8 cellular contexts compared by ENCODE assay signal in genomic region chr18:2847341-2848144, GRCh38. TPM values are rescaled to one million over a fixed set of nuclear protein-coding genes. Genes with fewer than 3 reads are reported as not detected.
A peak's percentile ranks its signal among the peaks of the same experiment; 100 is the strongest.
DNase-seq lines count a peak whose midpoint lies in the region; ATAC-seq and TF ChIP-seq lines count a peak whose summit lies in the region.

No MANE protein-coding gene starts in this region.

- peaks cover 4 to 7% of the 10 kb centered on the region in 2 donors for H3K4me1 ChIP-seq in neuronal stem cell (ENCODE audit: control insufficient read depth in 2 of 2, insufficient read depth in 1 of 2, low read depth in 1 of 2, low read length in 2 of 2)

- H3K4ac ChIP-seq in neuronal stem cell (ENCODE audit: low read length) = no peak overlapping the region

- H2BK120ac ChIP-seq in neuronal stem cell (ENCODE audit: low read depth, low read length) = no peak overlapping the region

- H2AFZ ChIP-seq in neuronal stem cell (ENCODE audit: low read length) = peak overlapping the region; percentile 81

- no peak overlapping the region for H2BK15ac ChIP-seq in neuronal stem cell (ENCODE audit: low read length)

- no peak overlapping the region for H3K27ac Mint-ChIP-seq in HFFc6
- no peak overlapping the region for H3K27ac Mint-ChIP-seq in activated CD8-positive, alpha-beta T cell treated with anti-CD3 and anti-CD28 coated beads, Interleukin-2, amount 10 ng/mL, durations not matched to agents 7 days and 5 days

- no peak overlapping the region for H3K14ac ChIP-seq in neuronal stem cell (ENCODE audit: low read length)

- H3K4me3 ChIP-seq in fibroblast of pulmonary artery (replicated peaks; ENCODE audit: low read depth, low read length) (peak overlapping the region; percentile 47), neuronal stem cell (ENCODE audit: low read length in 2 of 2) (peak overlapping the region; percentile 21 to 79)

- no peak overlapping the region for H3K23ac ChIP-seq in neuronal stem cell (ENCODE audit: low read depth, low read length, poor library complexity)

- H3K79me1 ChIP-seq in neuronal stem cell (ENCODE audit: low read depth, low read length) = no peaks in the 10 kb centered on the region

- no peak overlapping the region for H4K8ac ChIP-seq in neuronal stem cell (ENCODE audit: low read depth, low read length)

- no peaks in the 10 kb centered on the region for H3K9me3 ChIP-seq in neuronal stem cell (replicated peaks in 1 of 2; ENCODE audit: control insufficient read depth in 2 of 2, insufficient read depth in 1 of 2, low read depth in 1 of 2, low read length in 2 of 2)

- ATAC-seq in activated CD8-positive, alpha-beta T cell treated with anti-CD3 and anti-CD28 coated beads, Interleukin-2, amount 10 ng/mL, durations not matched to agents 7 days and 5 days = peak; percentile 71
- no peak for ATAC-seq in HG03175 (IDR thresholded peaks at IDR 0.05; ENCODE audit: unreplicated experiment)

- peaks cover 47% of the 10 kb centered on the region for H3K27me3 Mint-ChIP-seq in HFFc6 (ENCODE audit: insufficient read depth)
- H3K27me3 Mint-ChIP-seq in activated CD8-positive, alpha-beta T cell treated with anti-CD3 and anti-CD28 coated beads, Interleukin-2, amount 10 ng/mL, durations not matched to agents 7 days and 5 days (ENCODE audit: low read depth) = peaks cover 48% of the 10 kb centered on the region

- H3K36me3 Mint-ChIP-seq in HFFc6 (ENCODE audit: low read depth) = no peaks in the 10 kb centered on the region
- no peaks in the 10 kb centered on the region for H3K36me3 Mint-ChIP-seq in activated CD8-positive, alpha-beta T cell treated with anti-CD3 and anti-CD28 coated beads, Interleukin-2, amount 10 ng/mL, durations not matched to agents 7 days and 5 days (ENCODE audit: low read depth)

- peak overlapping the region; percentile 89 for H3K4me2 ChIP-seq in neuronal stem cell (ENCODE audit: insufficient read depth, low read length, poor library complexity, severe bottlenecking)

- CTCF ChIA-PET in activated CD8-positive, alpha-beta T cell treated with anti-CD3 and anti-CD28 coated beads, Interleukin-2, amount 10 ng/mL, durations not matched to agents 7 days and 5 days (lab: Charles Lee) = no interaction called here

- peaks cover 6 to 81% (median 33%) of the 10 kb centered on the region in 3 experiments for H3K27me3 ChIP-seq in neuronal stem cell (ENCODE audit: control insufficient read depth in 3 of 3, insufficient read depth in 3 of 3, low read depth in 1 of 3, low read length in 3 of 3)

- H3K18ac ChIP-seq in neuronal stem cell (ENCODE audit: low read length) = peak overlapping the region; percentile 93

- POLR2A ChIA-PET in activated CD8-positive, alpha-beta T cell treated with anti-CD3 and anti-CD28 coated beads, Interleukin-2, amount 10 ng/mL, durations not matched to agents 7 days and 5 days (lab: Charles Lee) = interaction anchor here (1.4 kb wide), 1 partner anchor 399 kb away, joined by 3 read pairs; no protein-coding TSS in a partner anchor

- peak overlapping the region; percentile 63 for H3K9ac ChIP-seq in neuronal stem cell (ENCODE audit: low read depth, low read length, poor library complexity)

- H2BK12ac ChIP-seq in neuronal stem cell (ENCODE audit: low read length) = no peak overlapping the region

- no CpG with 5 or more reads among the region's 71 CpGs for WGBS in neuronal stem cell (ENCODE audit: extremely low coverage in 2 of 2, insufficient read length in 2 of 2, insufficient replicate concordance in 1 of 2), 2 donors

- no peak for TF ChIP-seq CTCF in HFFc6 (IDR thresholded peaks at IDR 0.05)
- TF ChIP-seq CTCF in fibroblast of pulmonary artery (IDR thresholded peaks at IDR 0.05; ENCODE audit: low read length, missing control alignments) = no peak

- no peaks in the 10 kb centered on the region for H3K36me3 ChIP-seq in neuronal stem cell (replicated peaks in 1 of 2; ENCODE audit: control insufficient read depth in 2 of 2, insufficient read depth in 2 of 2, low read length in 2 of 2)

- DNase-seq in Caki2 (ENCODE audit: low read depth) (peak; percentile 23), HFFc6 (no peak), fibroblast of pulmonary artery (ENCODE audit: low read depth) (peak; percentile 35), neuronal stem cell (ENCODE audit: low spot score) (peak; percentile 38), mucosa of gallbladder (ENCODE audit: low spot score) (no peak), NCI-H2081 treated with DMSO at 0.1 percent for 48 hours (lab: John Stamatoyannopoulos, UW) (no peak)
- DNase-seq in activated CD8-positive, alpha-beta T cell treated with anti-CD3 and anti-CD28 coated beads, Interleukin-2, amount 10 ng/mL, durations not matched to agents 7 days and 5 days = peak; percentile 27

- no peaks in the 10 kb centered on the region for H3K9me3 Mint-ChIP-seq in HFFc6
- no peaks in the 10 kb centered on the region for H3K9me3 Mint-ChIP-seq in activated CD8-positive, alpha-beta T cell treated with anti-CD3 and anti-CD28 coated beads, Interleukin-2, amount 10 ng/mL, durations not matched to agents 7 days and 5 days (ENCODE audit: insufficient read depth)

- no peak overlapping the region for H3K27ac ChIP-seq in neuronal stem cell (replicated peaks; ENCODE audit: low read length)

- no peak overlapping the region for H2AK5ac ChIP-seq in neuronal stem cell (ENCODE audit: low read depth, low read length)

- H3K4me1 Mint-ChIP-seq in HFFc6 (ENCODE audit: low read depth) = peaks cover 24% of the 10 kb centered on the region
- peaks cover 15% of the 10 kb centered on the region for H3K4me1 Mint-ChIP-seq in activated CD8-positive, alpha-beta T cell treated with anti-CD3 and anti-CD28 coated beads, Interleukin-2, amount 10 ng/mL, durations not matched to agents 7 days and 5 days (ENCODE audit: low read depth)

- H3K4me3 Mint-ChIP-seq in HFFc6 = peak overlapping the region; percentile 83
- H3K4me3 Mint-ChIP-seq in activated CD8-positive, alpha-beta T cell treated with anti-CD3 and anti-CD28 coated beads, Interleukin-2, amount 10 ng/mL, durations not matched to agents 7 days and 5 days = peak overlapping the region; percentile 72

- H4K91ac ChIP-seq in neuronal stem cell (ENCODE audit: low read depth, low read length, poor library complexity) = no peak overlapping the region

- in situ Hi-C loops in Caki2 (cut with HindIII; ENCODE audit: low pct_unique_long_range_greater_than_20kb, low sequenced_read_pairs) = no loop called here

- no peak overlapping the region for H2BK5ac ChIP-seq in neuronal stem cell (ENCODE audit: low read length)

RNA-seq across cellular contexts. Expression of gene EMILIN2, which starts 0.7 kb away (rescaled TPM):
- 5.8 and 27.3 TPM in 2 replicates for total RNA-seq in Caki2 (2014; rRNA removed; shearing (Covaris generic); ENCODE audit: low replicate concordance)
- 10 to 100 TPM in 1 of 6 experiments, 1 to 10 TPM in 5; 5.9 to 10.6 (median 8.2) TPM for total RNA-seq in HFFc6 (2021; fragmentation: NEBNext Ultra II Directional; extraction: Animal tissue kit (Norgen Biotek cat#: 25700))
- total RNA-seq in activated CD8-positive, alpha-beta T cell treated with anti-CD3 and anti-CD28 coated beads, Interleukin-2, amount 10 ng/mL, durations not matched to agents 7 days and 5 days = 10 to 100 TPM; 32.7 to 34.6 TPM
- polyA plus RNA-seq in neuronal stem cell (2013, experiment 1 of 2) = 4.1 TPM
- polyA plus RNA-seq in neuronal stem cell (2013, experiment 2 of 2) = 3.2 TPM
- 15.4 TPM for total RNA-seq in mucosa of gallbladder

Comparison
In these comparisons a context has a peak if more than half of its experiments do, and no peak if none do; other contexts are left out.
1. DNase-seq: peak in Caki2 (single experiment), activated CD8-positive, alpha-beta T cell treated with anti-CD3 and anti-CD28 coated beads, Interleukin-2, amount 10 ng/mL, durations not matched to agents 7 days and 5 days (single experiment), fibroblast of pulmonary artery (single experiment) and neuronal stem cell (single experiment); none in HFFc6 (single experiment), mucosa of gallbladder (single experiment) and NCI-H2081 treated with DMSO at 0.1 percent for 48 hours (single experiment).